In the genomic region with DNA sequence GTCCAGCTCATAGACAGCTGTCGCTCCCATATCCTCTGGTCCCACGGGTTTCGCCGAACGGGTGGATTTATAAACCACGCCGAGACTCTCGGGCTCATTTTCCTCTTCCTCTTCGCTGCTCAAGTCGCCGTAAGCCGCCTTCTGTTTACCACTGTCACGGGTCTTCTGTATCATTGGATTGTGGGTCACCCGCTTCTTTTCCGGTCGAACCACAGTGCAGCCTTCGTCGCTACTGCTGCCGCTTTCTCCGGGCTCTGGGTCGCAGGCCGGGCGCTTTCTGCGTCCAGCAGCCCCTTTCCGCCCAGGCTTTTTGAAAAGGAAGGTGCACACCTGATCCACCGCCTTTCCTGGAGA, we compare ENCODE assay signal across 1 cellular context.
A peak's percentile ranks its signal among the peaks of the same experiment; 100 is the strongest.
TF ChIP-seq lines count a peak whose summit lies in the region.

No MANE protein-coding gene starts in this region.

TF ChIP-seq in GM12878, 131 proteins besides CTCF, POLR2A, EP300 and RAD21:
- TF ChIP-seq ZZZ3 (IDR thresholded peaks at IDR 0.05; ENCODE audit: control insufficient read depth, insufficient read length, low read depth), result no peak
- TF ChIP-seq NBN (IDR thresholded peaks at IDR 0.05), result 0 out of 2 replicates have a peak, but pooled peaks have one; percentile 12
- TF ChIP-seq, protein P1, sequence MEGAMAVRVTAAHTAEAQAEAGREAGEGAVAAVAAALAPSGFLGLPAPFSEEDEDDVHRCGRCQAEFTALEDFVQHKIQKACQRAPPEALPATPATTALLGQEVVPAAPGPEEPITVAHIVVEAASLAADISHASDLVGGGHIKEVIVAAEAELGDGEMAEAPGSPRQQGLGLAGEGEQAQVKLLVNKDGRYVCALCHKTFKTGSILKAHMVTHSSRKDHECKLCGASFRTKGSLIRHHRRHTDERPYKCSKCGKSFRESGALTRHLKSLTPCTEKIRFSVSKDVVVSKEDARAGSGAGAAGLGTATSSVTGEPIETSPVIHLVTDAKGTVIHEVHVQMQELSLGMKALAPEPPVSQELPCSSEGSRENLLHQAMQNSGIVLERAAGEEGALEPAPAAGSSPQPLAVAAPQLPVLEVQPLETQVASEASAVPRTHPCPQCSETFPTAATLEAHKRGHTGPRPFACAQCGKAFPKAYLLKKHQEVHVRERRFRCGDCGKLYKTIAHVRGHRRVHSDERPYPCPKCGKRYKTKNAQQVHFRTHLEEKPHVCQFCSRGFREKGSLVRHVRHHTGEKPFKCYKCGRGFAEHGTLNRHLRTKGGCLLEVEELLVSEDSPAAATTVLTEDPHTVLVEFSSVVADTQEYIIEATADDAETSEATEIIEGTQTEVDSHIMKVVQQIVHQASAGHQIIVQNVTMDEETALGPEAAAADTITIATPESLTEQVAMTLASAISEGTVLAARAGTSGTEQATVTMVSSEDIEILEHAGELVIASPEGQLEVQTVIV (IDR thresholded peaks at IDR 0.05; ENCODE audit: borderline replicate concordance, partially characterized antibody), result no peak
- TF ChIP-seq FOXM1 (IDR thresholded peaks at IDR 0.05; ENCODE audit: low read depth, low read length), result no peak
- 0 out of 4 replicates have a peak, but pooled peaks of 1 of the 2 experiments have one; percentile 21 for TF ChIP-seq IKZF2 (IDR thresholded peaks at IDR 0.05)
- peak; percentile 1; the same call in 1 of the 2 replicates for TF ChIP-seq RUNX3 (IDR thresholded peaks at IDR 0.05; ENCODE audit: low read length)
- no peak for TF ChIP-seq BRCA1 (IDR thresholded peaks at IDR 0.05; ENCODE audit: low read depth, low read length)
- TF ChIP-seq CHD2 (IDR thresholded peaks at IDR 0.05; ENCODE audit: borderline replicate concordance, low read depth, low read length), result 0 out of 2 replicates have a peak, but pooled peaks have one; percentile 27
- TF ChIP-seq EED (IDR thresholded peaks at IDR 0.05; ENCODE audit: low read depth), result no peak
